Comparison of ENCODE assay signal across 11 cellular contexts in the genomic region with DNA sequence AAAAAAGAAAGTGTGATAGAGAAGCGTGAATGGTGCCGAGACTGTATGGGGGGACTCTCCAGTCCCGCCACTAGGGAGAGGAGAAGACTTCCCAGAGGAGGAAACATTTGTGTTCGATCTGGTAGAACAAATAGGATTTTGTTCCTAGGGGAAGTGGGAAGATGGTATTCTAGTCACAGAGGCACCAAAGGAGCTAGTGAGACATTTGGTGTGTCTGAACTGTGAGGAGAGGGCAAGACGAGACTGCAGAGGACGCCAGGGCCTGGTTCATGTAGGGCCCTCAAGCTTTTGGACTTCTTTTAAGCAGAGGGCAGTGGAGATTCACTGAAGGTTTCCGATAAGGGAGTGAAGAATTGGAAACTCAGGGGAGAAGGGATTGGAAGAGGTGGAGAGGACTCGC. TPM values are rescaled to one million over a fixed set of nuclear protein-coding genes. Genes with fewer than 3 reads are reported as not detected.
DNase-seq lines count a peak whose midpoint lies in the region; ATAC-seq and TF ChIP-seq lines count a peak whose summit lies in the region.
"Had no signal": no experiment of that assay in that cellular context is flagged by ENCODE, and none has a peak within 500 bp of the region (broad histone marks: within the 10 kb centered on the region; RNA-seq: fewer than 3 reads in every experiment).

No MANE protein-coding gene starts in this region.

- peaks cover 54% of the 10 kb centered on the region for H3K4me1 Mint-ChIP-seq in neural crest cell

- no peaks in the 10 kb centered on the region for H3K79me2 ChIP-seq in KMS-11 (ENCODE audit: insufficient read depth, low read depth)

- H3K4me3 ChIP-seq in KMS-11 (IDR thresholded peaks at IDR 0.05; ENCODE audit: insufficient read depth, low read depth, low read length) = no peak overlapping the region
- peak overlapping the region in 1 of 59 donors; percentile 0 for H3K4me3 ChIP-seq in dorsolateral prefrontal cortex

- DNase-seq in dorsolateral prefrontal cortex (peak in 1 of 10 donors; percentile 21), neural crest cell (ENCODE audit: low read depth, low spot score) (no peak), midbrain (lab: John Stamatoyannopoulos, UW) (no peak), left lobe of liver (ENCODE audit: low spot score) (no peak)
- no peak for DNase-seq in stimulated activated CD4-positive, alpha-beta T cell treated with anti-CD3 and anti-CD28 coated beads, Interleukin-4, amount 100 ng/mL, for 4 hours
- DNase-seq: amygdala had no signal

- H3K4me3 Mint-ChIP-seq in neural crest cell = peak overlapping the region; percentile 14

- ATAC-seq in left lobe of liver = no peak
- no peak for ATAC-seq in HG03159 (IDR thresholded peaks at IDR 0.05; ENCODE audit: unreplicated experiment)

- H3K27me3 Mint-ChIP-seq in neural crest cell (ENCODE audit: low read depth) = no peaks in the 10 kb centered on the region

- H3K27ac ChIP-seq in 22Rv1 (peak overlapping the region; percentile 94), KMS-11 (peak overlapping the region; percentile 90; the same call in 1 of the 2 replicates), dorsolateral prefrontal cortex (peak overlapping the region in 48 of 59 donors; percentile 1 to 98 (median 92))

- H3K27me3 ChIP-seq in KMS-11 (ENCODE audit: insufficient read depth, low read depth) (no peaks in the 10 kb centered on the region), dorsolateral prefrontal cortex (no peaks in the 10 kb centered on the region)

- TF ChIP-seq CTCF in 22Rv1 (IDR thresholded peaks at IDR 0.05) (no peak), KMS-11 (conservative IDR thresholded peaks at IDR 0.05; ENCODE audit: low read depth, low read length) (no peak), dorsolateral prefrontal cortex (IDR thresholded peaks at IDR 0.05 in 54 of 56, conservative IDR thresholded peaks at IDR 0.05 in 2 of 56; ENCODE audit: low read depth in 1 of 56, partially characterized antibody in 56 of 56) (no peak), neural crest cell (conservative IDR thresholded peaks at IDR 0.05) (no peak)

- H3K9ac ChIP-seq in KMS-11 = no peak overlapping the region

- H3K9me3 Mint-ChIP-seq in neural crest cell = no peaks in the 10 kb centered on the region

- intact Hi-C loops in dorsolateral prefrontal cortex (cut with DNase I) = no loop called here

- no peaks in the 10 kb centered on the region for H4K20me1 ChIP-seq in KMS-11 (ENCODE audit: insufficient read depth)

- no peak overlapping the region for H3K4me2 ChIP-seq in KMS-11

- H3K36me3 ChIP-seq in KMS-11 (ENCODE audit: insufficient read depth) = no peaks in the 10 kb centered on the region

- H3K27ac Mint-ChIP-seq in neural crest cell (ENCODE audit: unreplicated experiment) = no peak overlapping the region

- peaks cover 8% of the 10 kb centered on the region for H3K36me3 Mint-ChIP-seq in neural crest cell (ENCODE audit: low read depth)

- no peak overlapping the region for H2AFZ ChIP-seq in KMS-11 (ENCODE audit: low read depth)

- H3K4me1 ChIP-seq in KMS-11 (ENCODE audit: low read depth, poor library complexity, severe bottlenecking) = peaks cover 60% of the 10 kb centered on the region

RNA-seq across cellular contexts. Expression of a gene that starts 2.9 kb away (rescaled TPM):
- total RNA-seq in dorsolateral prefrontal cortex (10 to 100 TPM in 12 of 120 experiments, 1 to 10 TPM in 108; 2.3 to 14.1 (median 6.4) TPM), neural crest cell (5.5 and 6.5 TPM in 2 replicates), left lobe of liver (7.8 TPM)
- total RNA-seq: SK-MEL-5 had no signal

RNA-seq across cellular contexts. Expression of a gene that starts 4.1 kb away (rescaled TPM):
- total RNA-seq in dorsolateral prefrontal cortex = under 1 TPM in 1 of 120 experiments, not detected in 119; 0.79 TPM
- total RNA-seq in neural crest cell = not detected in 2 replicates
- 0.55 TPM for total RNA-seq in left lobe of liver
- total RNA-seq: SK-MEL-5 had no signal

RNA-seq across cellular contexts. Expression of a gene that starts 11.1 kb away (rescaled TPM):
- total RNA-seq in dorsolateral prefrontal cortex (10 to 100 TPM in 72 of 120 experiments, 1 to 10 TPM in 48; 3.7 to 23.1 (median 11.1) TPM), neural crest cell (15.3 and 15.7 TPM in 2 replicates), left lobe of liver (2.3 TPM)

RNA-seq across cellular contexts. Expression of a gene that starts 23.3 kb away (rescaled TPM):
- total RNA-seq in dorsolateral prefrontal cortex (1 to 10 TPM in 65 of 120 experiments, under 1 TPM in 51, not detected in 4; 0.23 to 2.6 (median 1.1) TPM), neural crest cell (0.14 and 0.23 TPM in 2 replicates), left lobe of liver (0.10 TPM)
- total RNA-seq: SK-MEL-5 had no signal

RNA-seq across cellular contexts. Expression of a gene that starts 31.8 kb away (rescaled TPM):
- total RNA-seq in dorsolateral prefrontal cortex (10 to 100 TPM in 43 of 120 experiments, 1 to 10 TPM in 77; 4.1 to 15.7 (median 9.3) TPM), neural crest cell (1.4 and 2.0 TPM in 2 replicates), left lobe of liver (0.45 TPM)
- total RNA-seq: M059J had no signal
